In the genomic region with DNA sequence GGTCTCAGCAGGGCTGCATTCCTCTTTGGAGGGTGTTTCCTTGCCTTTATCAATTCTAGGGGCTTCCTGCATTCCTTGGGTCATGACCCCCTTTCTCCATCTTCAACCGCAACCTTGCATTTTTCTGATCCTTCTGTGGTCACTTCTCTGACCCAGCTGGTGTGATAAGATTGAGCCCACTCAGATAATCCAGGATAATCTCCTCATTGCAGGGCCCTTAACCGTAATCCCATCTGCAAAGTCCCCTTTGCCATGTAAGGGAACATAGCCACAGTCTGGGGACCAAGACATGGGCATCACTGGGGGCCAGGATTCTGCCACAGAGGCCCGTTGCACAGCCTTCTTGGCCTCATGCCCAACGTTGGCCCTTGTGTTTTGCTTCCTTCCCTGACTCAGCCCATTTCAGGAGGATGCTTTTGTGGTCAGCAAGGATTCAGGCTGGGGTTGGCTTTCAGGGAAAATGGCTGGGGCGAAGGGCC, we compare ENCODE assay signal across 1 cellular context.
A peak's percentile ranks its signal among the peaks of the same experiment; 100 is the strongest.
TF ChIP-seq lines count a peak whose summit lies in the region.

No MANE protein-coding gene starts in this region.

TF ChIP-seq in K562, 482 proteins besides CTCF, POLR2A, EP300 and RAD21 (continued from another document and continues in another):
- TF ChIP-seq, protein P1, sequence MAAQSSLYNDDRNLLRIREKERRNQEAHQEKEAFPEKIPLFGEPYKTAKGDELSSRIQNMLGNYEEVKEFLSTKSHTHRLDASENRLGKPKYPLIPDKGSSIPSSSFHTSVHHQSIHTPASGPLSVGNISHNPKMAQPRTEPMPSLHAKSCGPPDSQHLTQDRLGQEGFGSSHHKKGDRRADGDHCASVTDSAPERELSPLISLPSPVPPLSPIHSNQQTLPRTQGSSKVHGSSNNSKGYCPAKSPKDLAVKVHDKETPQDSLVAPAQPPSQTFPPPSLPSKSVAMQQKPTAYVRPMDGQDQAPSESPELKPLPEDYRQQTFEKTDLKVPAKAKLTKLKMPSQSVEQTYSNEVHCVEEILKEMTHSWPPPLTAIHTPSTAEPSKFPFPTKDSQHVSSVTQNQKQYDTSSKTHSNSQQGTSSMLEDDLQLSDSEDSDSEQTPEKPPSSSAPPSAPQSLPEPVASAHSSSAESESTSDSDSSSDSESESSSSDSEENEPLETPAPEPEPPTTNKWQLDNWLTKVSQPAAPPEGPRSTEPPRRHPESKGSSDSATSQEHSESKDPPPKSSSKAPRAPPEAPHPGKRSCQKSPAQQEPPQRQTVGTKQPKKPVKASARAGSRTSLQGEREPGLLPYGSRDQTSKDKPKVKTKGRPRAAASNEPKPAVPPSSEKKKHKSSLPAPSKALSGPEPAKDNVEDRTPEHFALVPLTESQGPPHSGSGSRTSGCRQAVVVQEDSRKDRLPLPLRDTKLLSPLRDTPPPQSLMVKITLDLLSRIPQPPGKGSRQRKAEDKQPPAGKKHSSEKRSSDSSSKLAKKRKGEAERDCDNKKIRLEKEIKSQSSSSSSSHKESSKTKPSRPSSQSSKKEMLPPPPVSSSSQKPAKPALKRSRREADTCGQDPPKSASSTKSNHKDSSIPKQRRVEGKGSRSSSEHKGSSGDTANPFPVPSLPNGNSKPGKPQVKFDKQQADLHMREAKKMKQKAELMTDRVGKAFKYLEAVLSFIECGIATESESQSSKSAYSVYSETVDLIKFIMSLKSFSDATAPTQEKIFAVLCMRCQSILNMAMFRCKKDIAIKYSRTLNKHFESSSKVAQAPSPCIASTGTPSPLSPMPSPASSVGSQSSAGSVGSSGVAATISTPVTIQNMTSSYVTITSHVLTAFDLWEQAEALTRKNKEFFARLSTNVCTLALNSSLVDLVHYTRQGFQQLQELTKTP (IDR thresholded peaks at IDR 0.05; ENCODE audit: low read depth in 1 of 2, partially characterized antibody in 2 of 2), result peak in 1 of 2 experiments; percentile 66
- TF ChIP-seq ZSCAN29 (IDR thresholded peaks at IDR 0.05) (no peak), ZNF445 (CRISPR knock-in tag; IDR thresholded peaks at IDR 0.05; ENCODE audit: low read depth) (peak; percentile 56; the same call in 1 of the 2 replicates), GATA2 (CRISPR knock-in tag; IDR thresholded peaks at IDR 0.05) (peak; percentile 98), ARID2 (IDR thresholded peaks at IDR 0.05) (no peak), ZNF121 (CRISPR knock-in tag; conservative IDR thresholded peaks at IDR 0.05) (peak; percentile 4; the same call in 1 of the 2 replicates), JUNB (CRISPR knock-in tag; conservative IDR thresholded peaks at IDR 0.05) (no peak), BRD4 (IDR thresholded peaks at IDR 0.05) (no peak), MYC (IDR thresholded peaks at IDR 0.05; ENCODE audit: low read depth, low read length) (0 out of 2 replicates have a peak, but pooled peaks have one; percentile 13), MYC (CRISPR knock-in tag; IDR thresholded peaks at IDR 0.05; ENCODE audit: borderline replicate concordance, low read depth) (no peak), MEF2A (IDR thresholded peaks at IDR 0.05; ENCODE audit: control insufficient read depth, low read depth, low read length) (no peak), HLTF (IDR thresholded peaks at IDR 0.05) (no peak), ZKSCAN3 (CRISPR knock-in tag; IDR thresholded peaks at IDR 0.05) (no peak), RBFOX2 (IDR thresholded peaks at IDR 0.05; ENCODE audit: low read depth, low read length) (no peak), NCOA1 (IDR thresholded peaks at IDR 0.05; ENCODE audit: low read depth) (peak; percentile 62; the same call in 1 of the 2 replicates), NFYB (IDR thresholded peaks at IDR 0.05; ENCODE audit: extremely low read depth, insufficient read length) (no peak), U2AF1 (optimal IDR thresholded peaks at IDR 0.05; ENCODE audit: low read depth, low read length) (no peak), CC2D1A (IDR thresholded peaks at IDR 0.05) (peak; percentile 79; the same call in 1 of the 2 replicates), SNIP1 (IDR thresholded peaks at IDR 0.05; ENCODE audit: low read depth) (no peak), GTF2E2 (tag; IDR thresholded peaks at IDR 0.05) (no peak), FUS (optimal IDR thresholded peaks at IDR 0.05; ENCODE audit: low read depth, low read length) (no peak), FOS (IDR thresholded peaks at IDR 0.05; ENCODE audit: extremely low read depth, insufficient read length) (no peak), ZNF175 (CRISPR knock-in tag; IDR thresholded peaks at IDR 0.05; ENCODE audit: low read depth) (no peak), HDGF (IDR thresholded peaks at IDR 0.05) (no peak), MYBL2 (IDR thresholded peaks at IDR 0.05; ENCODE audit: low read depth) (no peak), MYBL2 (CRISPR knock-in tag; IDR thresholded peaks at IDR 0.05; ENCODE audit: borderline replicate concordance) (no peak), RNF2 (IDR thresholded peaks at IDR 0.05) (peak; percentile 94), ZBTB7A (IDR thresholded peaks at IDR 0.05; ENCODE audit: borderline replicate concordance, control insufficient read depth, low read depth, low read length) (peak; percentile 66; the same call in 1 of the 2 replicates), ERF (CRISPR knock-in tag; IDR thresholded peaks at IDR 0.05) (peak; percentile 73; the same call in 1 of the 2 replicates), THRAP3 (IDR thresholded peaks at IDR 0.05; ENCODE audit: borderline replicate concordance) (no peak), BRCA1 (IDR thresholded peaks at IDR 0.05) (no peak), BRCA1 (CRISPR knock-in tag; IDR thresholded peaks at IDR 0.05) (no peak), CREM (IDR thresholded peaks at IDR 0.05; ENCODE audit: low read depth) (peak; percentile 59; the same call in 1 of the 2 replicates)
- TF ChIP-seq, protein P2, sequence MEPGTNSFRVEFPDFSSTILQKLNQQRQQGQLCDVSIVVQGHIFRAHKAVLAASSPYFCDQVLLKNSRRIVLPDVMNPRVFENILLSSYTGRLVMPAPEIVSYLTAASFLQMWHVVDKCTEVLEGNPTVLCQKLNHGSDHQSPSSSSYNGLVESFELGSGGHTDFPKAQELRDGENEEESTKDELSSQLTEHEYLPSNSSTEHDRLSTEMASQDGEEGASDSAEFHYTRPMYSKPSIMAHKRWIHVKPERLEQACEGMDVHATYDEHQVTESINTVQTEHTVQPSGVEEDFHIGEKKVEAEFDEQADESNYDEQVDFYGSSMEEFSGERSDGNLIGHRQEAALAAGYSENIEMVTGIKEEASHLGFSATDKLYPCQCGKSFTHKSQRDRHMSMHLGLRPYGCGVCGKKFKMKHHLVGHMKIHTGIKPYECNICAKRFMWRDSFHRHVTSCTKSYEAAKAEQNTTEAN (CRISPR knock-in tag; IDR thresholded peaks at IDR 0.05), result no peak
- TF ChIP-seq, protein P3, sequence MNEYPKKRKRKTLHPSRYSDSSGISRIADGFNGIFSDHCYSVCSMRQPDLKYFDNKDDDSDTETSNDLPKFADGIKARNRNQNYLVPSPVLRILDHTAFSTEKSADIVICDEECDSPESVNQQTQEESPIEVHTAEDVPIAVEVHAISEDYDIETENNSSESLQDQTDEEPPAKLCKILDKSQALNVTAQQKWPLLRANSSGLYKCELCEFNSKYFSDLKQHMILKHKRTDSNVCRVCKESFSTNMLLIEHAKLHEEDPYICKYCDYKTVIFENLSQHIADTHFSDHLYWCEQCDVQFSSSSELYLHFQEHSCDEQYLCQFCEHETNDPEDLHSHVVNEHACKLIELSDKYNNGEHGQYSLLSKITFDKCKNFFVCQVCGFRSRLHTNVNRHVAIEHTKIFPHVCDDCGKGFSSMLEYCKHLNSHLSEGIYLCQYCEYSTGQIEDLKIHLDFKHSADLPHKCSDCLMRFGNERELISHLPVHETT (CRISPR knock-in tag; conservative IDR thresholded peaks at IDR 0.05 in 1 of 2, IDR thresholded peaks at IDR 0.05 in 1 of 2), result peak in 1 of 2 experiments; percentile 84; a peak in 2 of 4 replicates
- TF ChIP-seq, protein P4, sequence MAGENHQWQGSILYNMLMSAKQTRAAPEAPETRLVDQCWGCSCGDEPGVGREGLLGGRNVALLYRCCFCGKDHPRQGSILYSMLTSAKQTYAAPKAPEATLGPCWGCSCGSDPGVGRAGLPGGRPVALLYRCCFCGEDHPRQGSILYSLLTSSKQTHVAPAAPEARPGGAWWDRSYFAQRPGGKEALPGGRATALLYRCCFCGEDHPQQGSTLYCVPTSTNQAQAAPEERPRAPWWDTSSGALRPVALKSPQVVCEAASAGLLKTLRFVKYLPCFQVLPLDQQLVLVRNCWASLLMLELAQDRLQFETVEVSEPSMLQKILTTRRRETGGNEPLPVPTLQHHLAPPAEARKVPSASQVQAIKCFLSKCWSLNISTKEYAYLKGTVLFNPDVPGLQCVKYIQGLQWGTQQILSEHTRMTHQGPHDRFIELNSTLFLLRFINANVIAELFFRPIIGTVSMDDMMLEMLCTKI (IDR thresholded peaks at IDR 0.05; ENCODE audit: partially characterized antibody), result no peak
- TF ChIP-seq, protein P5, sequence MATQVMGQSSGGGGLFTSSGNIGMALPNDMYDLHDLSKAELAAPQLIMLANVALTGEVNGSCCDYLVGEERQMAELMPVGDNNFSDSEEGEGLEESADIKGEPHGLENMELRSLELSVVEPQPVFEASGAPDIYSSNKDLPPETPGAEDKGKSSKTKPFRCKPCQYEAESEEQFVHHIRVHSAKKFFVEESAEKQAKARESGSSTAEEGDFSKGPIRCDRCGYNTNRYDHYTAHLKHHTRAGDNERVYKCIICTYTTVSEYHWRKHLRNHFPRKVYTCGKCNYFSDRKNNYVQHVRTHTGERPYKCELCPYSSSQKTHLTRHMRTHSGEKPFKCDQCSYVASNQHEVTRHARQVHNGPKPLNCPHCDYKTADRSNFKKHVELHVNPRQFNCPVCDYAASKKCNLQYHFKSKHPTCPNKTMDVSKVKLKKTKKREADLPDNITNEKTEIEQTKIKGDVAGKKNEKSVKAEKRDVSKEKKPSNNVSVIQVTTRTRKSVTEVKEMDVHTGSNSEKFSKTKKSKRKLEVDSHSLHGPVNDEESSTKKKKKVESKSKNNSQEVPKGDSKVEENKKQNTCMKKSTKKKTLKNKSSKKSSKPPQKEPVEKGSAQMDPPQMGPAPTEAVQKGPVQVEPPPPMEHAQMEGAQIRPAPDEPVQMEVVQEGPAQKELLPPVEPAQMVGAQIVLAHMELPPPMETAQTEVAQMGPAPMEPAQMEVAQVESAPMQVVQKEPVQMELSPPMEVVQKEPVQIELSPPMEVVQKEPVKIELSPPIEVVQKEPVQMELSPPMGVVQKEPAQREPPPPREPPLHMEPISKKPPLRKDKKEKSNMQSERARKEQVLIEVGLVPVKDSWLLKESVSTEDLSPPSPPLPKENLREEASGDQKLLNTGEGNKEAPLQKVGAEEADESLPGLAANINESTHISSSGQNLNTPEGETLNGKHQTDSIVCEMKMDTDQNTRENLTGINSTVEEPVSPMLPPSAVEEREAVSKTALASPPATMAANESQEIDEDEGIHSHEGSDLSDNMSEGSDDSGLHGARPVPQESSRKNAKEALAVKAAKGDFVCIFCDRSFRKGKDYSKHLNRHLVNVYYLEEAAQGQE (CRISPR knock-in tag; IDR thresholded peaks at IDR 0.05; ENCODE audit: low read depth), result no peak
- TF ChIP-seq, protein P6, sequence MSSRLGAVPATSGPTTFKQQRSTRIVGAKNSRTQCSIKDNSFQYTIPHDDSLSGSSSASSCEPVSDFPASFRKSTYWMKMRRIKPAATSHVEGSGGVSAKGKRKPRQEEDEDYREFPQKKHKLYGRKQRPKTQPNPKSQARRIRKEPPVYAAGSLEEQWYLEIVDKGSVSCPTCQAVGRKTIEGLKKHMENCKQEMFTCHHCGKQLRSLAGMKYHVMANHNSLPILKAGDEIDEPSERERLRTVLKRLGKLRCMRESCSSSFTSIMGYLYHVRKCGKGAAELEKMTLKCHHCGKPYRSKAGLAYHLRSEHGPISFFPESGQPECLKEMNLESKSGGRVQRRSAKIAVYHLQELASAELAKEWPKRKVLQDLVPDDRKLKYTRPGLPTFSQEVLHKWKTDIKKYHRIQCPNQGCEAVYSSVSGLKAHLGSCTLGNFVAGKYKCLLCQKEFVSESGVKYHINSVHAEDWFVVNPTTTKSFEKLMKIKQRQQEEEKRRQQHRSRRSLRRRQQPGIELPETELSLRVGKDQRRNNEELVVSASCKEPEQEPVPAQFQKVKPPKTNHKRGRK (tag; IDR thresholded peaks at IDR 0.05), result no peak
- TF ChIP-seq, protein P7, sequence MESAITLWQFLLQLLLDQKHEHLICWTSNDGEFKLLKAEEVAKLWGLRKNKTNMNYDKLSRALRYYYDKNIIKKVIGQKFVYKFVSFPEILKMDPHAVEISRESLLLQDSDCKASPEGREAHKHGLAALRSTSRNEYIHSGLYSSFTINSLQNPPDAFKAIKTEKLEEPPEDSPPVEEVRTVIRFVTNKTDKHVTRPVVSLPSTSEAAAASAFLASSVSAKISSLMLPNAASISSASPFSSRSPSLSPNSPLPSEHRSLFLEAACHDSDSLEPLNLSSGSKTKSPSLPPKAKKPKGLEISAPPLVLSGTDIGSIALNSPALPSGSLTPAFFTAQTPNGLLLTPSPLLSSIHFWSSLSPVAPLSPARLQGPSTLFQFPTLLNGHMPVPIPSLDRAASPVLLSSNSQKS (CRISPR knock-in tag; IDR thresholded peaks at IDR 0.05), result no peak
- TF ChIP-seq, protein P8, sequence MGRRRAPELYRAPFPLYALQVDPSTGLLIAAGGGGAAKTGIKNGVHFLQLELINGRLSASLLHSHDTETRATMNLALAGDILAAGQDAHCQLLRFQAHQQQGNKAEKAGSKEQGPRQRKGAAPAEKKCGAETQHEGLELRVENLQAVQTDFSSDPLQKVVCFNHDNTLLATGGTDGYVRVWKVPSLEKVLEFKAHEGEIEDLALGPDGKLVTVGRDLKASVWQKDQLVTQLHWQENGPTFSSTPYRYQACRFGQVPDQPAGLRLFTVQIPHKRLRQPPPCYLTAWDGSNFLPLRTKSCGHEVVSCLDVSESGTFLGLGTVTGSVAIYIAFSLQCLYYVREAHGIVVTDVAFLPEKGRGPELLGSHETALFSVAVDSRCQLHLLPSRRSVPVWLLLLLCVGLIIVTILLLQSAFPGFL (CRISPR knock-in tag; IDR thresholded peaks at IDR 0.05), result no peak
- TF ChIP-seq, protein P9, sequence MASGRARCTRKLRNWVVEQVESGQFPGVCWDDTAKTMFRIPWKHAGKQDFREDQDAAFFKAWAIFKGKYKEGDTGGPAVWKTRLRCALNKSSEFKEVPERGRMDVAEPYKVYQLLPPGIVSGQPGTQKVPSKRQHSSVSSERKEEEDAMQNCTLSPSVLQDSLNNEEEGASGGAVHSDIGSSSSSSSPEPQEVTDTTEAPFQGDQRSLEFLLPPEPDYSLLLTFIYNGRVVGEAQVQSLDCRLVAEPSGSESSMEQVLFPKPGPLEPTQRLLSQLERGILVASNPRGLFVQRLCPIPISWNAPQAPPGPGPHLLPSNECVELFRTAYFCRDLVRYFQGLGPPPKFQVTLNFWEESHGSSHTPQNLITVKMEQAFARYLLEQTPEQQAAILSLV (tag; IDR thresholded peaks at IDR 0.05), result peak; percentile 43; the same call in 1 of the 2 replicates
